In the genomic region with DNA sequence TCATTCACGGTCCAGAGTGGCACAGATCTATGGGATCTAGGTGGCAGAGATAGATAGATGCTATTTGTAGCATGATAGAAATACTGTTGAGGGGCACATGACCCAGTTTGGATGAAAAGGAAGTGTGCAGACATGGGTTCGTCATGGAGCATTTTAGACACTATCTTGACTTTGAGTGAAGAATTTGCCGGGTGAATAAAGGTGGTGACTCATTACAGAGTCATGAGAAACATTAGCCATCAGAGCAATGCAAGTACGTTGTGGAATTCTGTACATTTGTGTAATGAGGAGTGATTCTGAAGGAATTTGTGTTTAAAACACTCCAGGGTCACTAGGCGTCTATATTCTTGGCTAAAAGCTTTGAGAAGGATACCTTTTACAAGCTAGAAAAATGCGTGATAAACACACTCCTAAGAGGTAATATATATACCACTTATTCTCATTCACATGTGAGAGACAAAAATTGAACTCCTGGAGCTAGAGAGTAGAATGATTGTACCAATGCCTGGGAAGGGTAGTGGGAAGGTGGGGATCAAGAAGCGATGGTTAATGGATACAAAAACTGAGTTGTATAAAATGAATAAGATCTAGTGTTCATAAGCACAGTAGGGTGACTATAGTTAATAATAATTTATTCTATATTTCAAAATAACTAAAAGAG, we compare ENCODE assay signal across 15 cellular contexts.
A peak's percentile ranks its signal among the peaks of the same experiment; 100 is the strongest.
DNase-seq lines count a peak whose midpoint lies in the region; TF ChIP-seq lines count a peak whose summit lies in the region.
"Had no signal": no experiment of that assay in that cellular context is flagged by ENCODE, and none has a peak within 500 bp of the region (broad histone marks: within the 10 kb centered on the region; RNA-seq: fewer than 3 reads in every experiment).

No MANE protein-coding gene starts in this region.

- DNase-seq in AG09309 (ENCODE audit: low read depth) (peak; percentile 21), mammary epithelial cell (peak; percentile 75), kidney glomerular epithelial cell (lab: John Stamatoyannopoulos, UW) (peak; percentile 32), esophagus squamous epithelium (lab: John Stamatoyannopoulos, UW) (no peak), Ammon's horn (ENCODE audit: low spot score) (no peak)
- no peak for DNase-seq in NK-92 treated with Interleukin-12 subunit alpha and Interleukin-12 subunit beta, amount 100 ng/mL, for 24 hours (lab: John Stamatoyannopoulos, UW)
- DNase-seq in activated CD4-positive, alpha-beta T cell treated with anti-CD3 and anti-CD28 coated beads, Interleukin-2, amount 50 U/mL, for 4 hours = no peak
- DNase-seq: activated CD8-positive, alpha-beta T cell treated with anti-CD3 and anti-CD28 coated beads for 36 hours; effector memory CD4-positive, alpha-beta T cell; NCI-H1092 treated with DMSO at 0.1 percent for 48 hours; NCI-H774; occipital lobe; stimulated activated CD4-positive, alpha-beta T cell treated with anti-CD3 and anti-CD28 coated beads, Interleukin-2, amount 100 ng/mL, for 48 hours; substantia nigra had no signal

- no peak for TF ChIP-seq CTCF in AG09309 (IDR thresholded peaks at IDR 0.05; ENCODE audit: control insufficient read depth, insufficient read depth, low read depth, low read length, missing control alignments)
- TF ChIP-seq CTCF in mammary epithelial cell (conservative IDR thresholded peaks at IDR 0.05 in 1 of 2, IDR thresholded peaks at IDR 0.05 in 1 of 2; ENCODE audit: extremely low read depth in 1 of 2, insufficient read depth in 1 of 2, low read depth in 1 of 2, low read length in 2 of 2) = no peak
- no peak for TF ChIP-seq CTCF in esophagus squamous epithelium (IDR thresholded peaks at IDR 0.05)

- H4K20me1 ChIP-seq in mammary epithelial cell (ENCODE audit: insufficient read depth, low read length) = no peaks in the 10 kb centered on the region

- H3K9ac ChIP-seq in mammary epithelial cell (ENCODE audit: insufficient read depth, low read length) = no peak overlapping the region

- no peaks in the 10 kb centered on the region for H3K36me3 ChIP-seq in mammary epithelial cell (ENCODE audit: insufficient read depth, low read length)
- no peaks in the 10 kb centered on the region for H3K36me3 ChIP-seq in esophagus squamous epithelium

- H3K27me3 ChIP-seq in mammary epithelial cell (ENCODE audit: insufficient read depth, low read length) (no peaks in the 10 kb centered on the region), esophagus squamous epithelium (no peaks in the 10 kb centered on the region)

- no peaks in the 10 kb centered on the region for H3K79me2 ChIP-seq in mammary epithelial cell (ENCODE audit: insufficient read depth, low read length)

- TF ChIP-seq POLR2A in esophagus squamous epithelium (IDR thresholded peaks at IDR 0.05) = no peak

- in situ Hi-C loops in mammary epithelial cell (cut with MboI; ENCODE audit: low sequenced_read_pairs in 2 of 2) = no loop called here

- peak overlapping the region; percentile 67 for H3K27ac ChIP-seq in mammary epithelial cell (ENCODE audit: insufficient read depth, low read depth, low read length)
- H3K27ac ChIP-seq in esophagus squamous epithelium = no peak overlapping the region

- H3K4me3 ChIP-seq in AG09309 (ENCODE audit: control insufficient read depth, low read depth, low read length) (no peak overlapping the region), mammary epithelial cell (replicated peaks in 1 of 3; ENCODE audit: insufficient read depth in 1 of 3, low read depth in 2 of 3, low read length in 3 of 3) (no peak overlapping the region), esophagus squamous epithelium (no peak overlapping the region)

- dilution Hi-C loops in mammary epithelial cell (cut with HindIII; ENCODE audit: low sequenced_read_pairs) = no loop called here

- no peak overlapping the region for H2AFZ ChIP-seq in mammary epithelial cell (ENCODE audit: low read depth, low read length)

- no peaks in the 10 kb centered on the region for H3K9me3 ChIP-seq in mammary epithelial cell (replicated peaks; ENCODE audit: insufficient read depth, low read length)
- no peaks in the 10 kb centered on the region for H3K9me3 ChIP-seq in esophagus squamous epithelium

- WGBS in mammary epithelial cell (ENCODE audit: low coverage, missing lambda C conversion rate) = 56% methylated on average over 7 of the region's 7 CpGs
- 64 to 68% methylated on average over 7 of the region's 7 CpGs for WGBS in esophagus squamous epithelium, 2 donors

- H3K4me2 ChIP-seq in mammary epithelial cell (ENCODE audit: insufficient read depth, low read depth, low read length) = peak overlapping the region; percentile 15

- intact Hi-C loops in mammary epithelial cell (cut with micrococcal nuclease) = no loop called here
- intact Hi-C loops in esophagus squamous epithelium (cut with DNase I) = no loop called here

- BruUV-seq in mammary epithelial cell (replicated peaks; lab: Mats Ljungman, UMichigan) = no TSS peak

- peaks cover 6% of the 10 kb centered on the region for H3K4me1 ChIP-seq in mammary epithelial cell (ENCODE audit: insufficient read depth, low read length)
- no peaks in the 10 kb centered on the region for H3K4me1 ChIP-seq in esophagus squamous epithelium

- no peak for TF ChIP-seq RAD21 in Ishikawa (IDR thresholded peaks at IDR 0.05; ENCODE audit: low read depth)

- TF ChIP-seq EP300 in Ishikawa (IDR thresholded peaks at IDR 0.05; ENCODE audit: borderline replicate concordance) = peak; percentile 50; the same call in 1 of the 2 replicates

- CTCF ChIA-PET in mammary epithelial cell (lab: Charles Lee; ENCODE audit: low non-redundant PET) = no interaction called here

TF ChIP-seq in Ishikawa, 13 proteins besides CTCF, POLR2A, EP300 and RAD21:
- no peak for TF ChIP-seq CREB1 (IDR thresholded peaks at IDR 0.05; ENCODE audit: low read depth)
- TF ChIP-seq, protein P1, sequence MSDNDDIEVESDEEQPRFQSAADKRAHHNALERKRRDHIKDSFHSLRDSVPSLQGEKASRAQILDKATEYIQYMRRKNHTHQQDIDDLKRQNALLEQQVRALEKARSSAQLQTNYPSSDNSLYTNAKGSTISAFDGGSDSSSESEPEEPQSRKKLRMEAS (IDR thresholded peaks at IDR 0.05) = no peak
- 0 out of 2 replicates have a peak, but pooled peaks have one; percentile 41 for TF ChIP-seq TCF12 (IDR thresholded peaks at IDR 0.05; ENCODE audit: low read depth)
- TF ChIP-seq ZBTB7A (IDR thresholded peaks at IDR 0.05; ENCODE audit: low read depth) = no peak
- no peak for TF ChIP-seq FOXM1 (IDR thresholded peaks at IDR 0.05; ENCODE audit: borderline replicate concordance, low read depth)
- TF ChIP-seq, protein P2, sequence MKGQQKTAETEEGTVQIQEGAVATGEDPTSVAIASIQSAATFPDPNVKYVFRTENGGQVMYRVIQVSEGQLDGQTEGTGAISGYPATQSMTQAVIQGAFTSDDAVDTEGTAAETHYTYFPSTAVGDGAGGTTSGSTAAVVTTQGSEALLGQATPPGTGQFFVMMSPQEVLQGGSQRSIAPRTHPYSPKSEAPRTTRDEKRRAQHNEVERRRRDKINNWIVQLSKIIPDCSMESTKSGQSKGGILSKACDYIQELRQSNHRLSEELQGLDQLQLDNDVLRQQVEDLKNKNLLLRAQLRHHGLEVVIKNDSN (IDR thresholded peaks at IDR 0.05) = peak; percentile 52
- TF ChIP-seq YY1 (IDR thresholded peaks at IDR 0.05; ENCODE audit: low read depth) = no peak
- TF ChIP-seq TAF1 (IDR thresholded peaks at IDR 0.05; ENCODE audit: low read depth) = no peak
- peak; percentile 88 for TF ChIP-seq TEAD4 (IDR thresholded peaks at IDR 0.05)
- TF ChIP-seq CEBPB (IDR thresholded peaks at IDR 0.05) = no peak
- TF ChIP-seq EGR1 (IDR thresholded peaks at IDR 0.05) = no peak
- no peak for TF ChIP-seq NFIC (IDR thresholded peaks at IDR 0.05)
- TF ChIP-seq, protein P3, sequence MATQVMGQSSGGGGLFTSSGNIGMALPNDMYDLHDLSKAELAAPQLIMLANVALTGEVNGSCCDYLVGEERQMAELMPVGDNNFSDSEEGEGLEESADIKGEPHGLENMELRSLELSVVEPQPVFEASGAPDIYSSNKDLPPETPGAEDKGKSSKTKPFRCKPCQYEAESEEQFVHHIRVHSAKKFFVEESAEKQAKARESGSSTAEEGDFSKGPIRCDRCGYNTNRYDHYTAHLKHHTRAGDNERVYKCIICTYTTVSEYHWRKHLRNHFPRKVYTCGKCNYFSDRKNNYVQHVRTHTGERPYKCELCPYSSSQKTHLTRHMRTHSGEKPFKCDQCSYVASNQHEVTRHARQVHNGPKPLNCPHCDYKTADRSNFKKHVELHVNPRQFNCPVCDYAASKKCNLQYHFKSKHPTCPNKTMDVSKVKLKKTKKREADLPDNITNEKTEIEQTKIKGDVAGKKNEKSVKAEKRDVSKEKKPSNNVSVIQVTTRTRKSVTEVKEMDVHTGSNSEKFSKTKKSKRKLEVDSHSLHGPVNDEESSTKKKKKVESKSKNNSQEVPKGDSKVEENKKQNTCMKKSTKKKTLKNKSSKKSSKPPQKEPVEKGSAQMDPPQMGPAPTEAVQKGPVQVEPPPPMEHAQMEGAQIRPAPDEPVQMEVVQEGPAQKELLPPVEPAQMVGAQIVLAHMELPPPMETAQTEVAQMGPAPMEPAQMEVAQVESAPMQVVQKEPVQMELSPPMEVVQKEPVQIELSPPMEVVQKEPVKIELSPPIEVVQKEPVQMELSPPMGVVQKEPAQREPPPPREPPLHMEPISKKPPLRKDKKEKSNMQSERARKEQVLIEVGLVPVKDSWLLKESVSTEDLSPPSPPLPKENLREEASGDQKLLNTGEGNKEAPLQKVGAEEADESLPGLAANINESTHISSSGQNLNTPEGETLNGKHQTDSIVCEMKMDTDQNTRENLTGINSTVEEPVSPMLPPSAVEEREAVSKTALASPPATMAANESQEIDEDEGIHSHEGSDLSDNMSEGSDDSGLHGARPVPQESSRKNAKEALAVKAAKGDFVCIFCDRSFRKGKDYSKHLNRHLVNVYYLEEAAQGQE (IDR thresholded peaks at IDR 0.05; ENCODE audit: low read depth) = no peak

Comparison
In these comparisons a context has a peak if more than half of its experiments do, and no peak if none do; other contexts are left out.
1. DNase-seq: peak in AG09309 (single experiment), mammary epithelial cell (single experiment) and kidney glomerular epithelial cell (single experiment); none in NK-92 treated with Interleukin-12 subunit alpha and Interleukin-12 subunit beta, amount 100 ng/mL, for 24 hours (single experiment), esophagus squamous epithelium (single experiment), Ammon's horn (single experiment) and activated CD4-positive, alpha-beta T cell treated with anti-CD3 and anti-CD28 coated beads, Interleukin-2, amount 50 U/mL, for 4 hours (0 of 2).